1 cellular context compared by ENCODE assay signal in the genomic region with DNA sequence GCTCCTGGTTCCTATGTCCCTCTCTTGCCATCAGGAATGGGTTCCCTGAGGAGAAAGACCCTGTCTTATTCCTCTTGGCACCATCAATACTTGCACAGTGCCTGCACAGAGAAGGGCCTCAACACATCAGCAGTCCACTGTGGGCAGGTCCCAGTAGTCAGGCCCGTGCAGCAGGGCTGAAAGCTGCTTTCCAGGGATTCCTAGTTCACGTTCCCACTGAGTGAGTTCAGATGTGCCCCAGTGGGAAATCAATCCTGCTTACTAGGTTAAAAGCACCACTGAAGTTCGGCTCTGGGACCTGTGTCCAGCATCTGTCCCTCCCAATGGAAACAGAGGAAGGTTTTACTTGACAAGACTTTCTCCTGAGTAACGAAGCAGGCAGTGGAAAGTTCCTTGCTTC.
TF ChIP-seq lines count a peak whose summit lies in the region.

No MANE protein-coding gene starts in this region.

TF ChIP-seq in HepG2, 621 proteins besides CTCF, POLR2A, EP300 and RAD21:
- TF ChIP-seq HDAC1 (CRISPR knock-in tag; IDR thresholded peaks at IDR 0.05) = no peak
- TF ChIP-seq, protein P1, sequence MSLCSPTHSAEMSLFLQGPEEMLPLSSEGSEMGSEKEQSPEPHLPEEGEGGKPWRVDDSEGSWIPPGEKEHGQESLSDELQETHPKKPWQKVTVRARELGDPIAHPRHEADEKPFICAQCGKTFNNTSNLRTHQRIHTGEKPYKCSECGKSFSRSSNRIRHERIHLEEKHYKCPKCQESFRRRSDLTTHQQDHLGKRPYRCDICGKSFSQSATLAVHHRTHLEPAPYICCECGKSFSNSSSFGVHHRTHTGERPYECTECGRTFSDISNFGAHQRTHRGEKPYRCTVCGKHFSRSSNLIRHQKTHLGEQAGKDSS (CRISPR knock-in tag; IDR thresholded peaks at IDR 0.05; ENCODE audit: borderline replicate concordance, low read depth) = no peak
- TF ChIP-seq ZFP1 (CRISPR knock-in tag; IDR thresholded peaks at IDR 0.05) = no peak
- TF ChIP-seq, protein P2, sequence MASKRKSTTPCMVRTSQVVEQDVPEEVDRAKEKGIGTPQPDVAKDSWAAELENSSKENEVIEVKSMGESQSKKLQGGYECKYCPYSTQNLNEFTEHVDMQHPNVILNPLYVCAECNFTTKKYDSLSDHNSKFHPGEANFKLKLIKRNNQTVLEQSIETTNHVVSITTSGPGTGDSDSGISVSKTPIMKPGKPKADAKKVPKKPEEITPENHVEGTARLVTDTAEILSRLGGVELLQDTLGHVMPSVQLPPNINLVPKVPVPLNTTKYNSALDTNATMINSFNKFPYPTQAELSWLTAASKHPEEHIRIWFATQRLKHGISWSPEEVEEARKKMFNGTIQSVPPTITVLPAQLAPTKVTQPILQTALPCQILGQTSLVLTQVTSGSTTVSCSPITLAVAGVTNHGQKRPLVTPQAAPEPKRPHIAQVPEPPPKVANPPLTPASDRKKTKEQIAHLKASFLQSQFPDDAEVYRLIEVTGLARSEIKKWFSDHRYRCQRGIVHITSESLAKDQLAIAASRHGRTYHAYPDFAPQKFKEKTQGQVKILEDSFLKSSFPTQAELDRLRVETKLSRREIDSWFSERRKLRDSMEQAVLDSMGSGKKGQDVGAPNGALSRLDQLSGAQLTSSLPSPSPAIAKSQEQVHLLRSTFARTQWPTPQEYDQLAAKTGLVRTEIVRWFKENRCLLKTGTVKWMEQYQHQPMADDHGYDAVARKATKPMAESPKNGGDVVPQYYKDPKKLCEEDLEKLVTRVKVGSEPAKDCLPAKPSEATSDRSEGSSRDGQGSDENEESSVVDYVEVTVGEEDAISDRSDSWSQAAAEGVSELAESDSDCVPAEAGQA (IDR thresholded peaks at IDR 0.05; ENCODE audit: low read depth) = no peak
- TF ChIP-seq, protein P2 (CRISPR knock-in tag; IDR thresholded peaks at IDR 0.05; ENCODE audit: borderline replicate concordance) = no peak
- no peak for TF ChIP-seq SNAPC2 (CRISPR knock-in tag; IDR thresholded peaks at IDR 0.05)
- TF ChIP-seq KLF12 (CRISPR knock-in tag; IDR thresholded peaks at IDR 0.05; ENCODE audit: borderline replicate concordance) = no peak
- no peak for TF ChIP-seq IRF2 (CRISPR knock-in tag; IDR thresholded peaks at IDR 0.05)
- no peak for TF ChIP-seq ZNF720 (CRISPR knock-in tag; IDR thresholded peaks at IDR 0.05)
- no peak for TF ChIP-seq ETS1 (CRISPR knock-in tag; IDR thresholded peaks at IDR 0.05)
- no peak for TF ChIP-seq ZNF329 (CRISPR knock-in tag; IDR thresholded peaks at IDR 0.05; ENCODE audit: low read depth)
- TF ChIP-seq NR1H2 (CRISPR knock-in tag; IDR thresholded peaks at IDR 0.05; ENCODE audit: borderline replicate concordance, low read depth) = no peak
- no peak for TF ChIP-seq TGIF2 (CRISPR knock-in tag; IDR thresholded peaks at IDR 0.05)
- no peak for TF ChIP-seq ZBTB8A (CRISPR knock-in tag; IDR thresholded peaks at IDR 0.05; ENCODE audit: borderline replicate concordance, low read depth)
- TF ChIP-seq ZSCAN29 (CRISPR knock-in tag; conservative IDR thresholded peaks at IDR 0.05) = no peak
- TF ChIP-seq ARNTL (CRISPR knock-in tag; IDR thresholded peaks at IDR 0.05) = no peak
- no peak for TF ChIP-seq ZNF335 (CRISPR knock-in tag; IDR thresholded peaks at IDR 0.05)
- TF ChIP-seq HNRNPK (IDR thresholded peaks at IDR 0.05; ENCODE audit: low read depth, low read length, poor library complexity, severe bottlenecking) = no peak
- no peak for TF ChIP-seq MED13 (CRISPR knock-in tag; IDR thresholded peaks at IDR 0.05)
- TF ChIP-seq NFYB (CRISPR knock-in tag; IDR thresholded peaks at IDR 0.05) = no peak
